Comparison of ENCODE assay signal across 8 cellular contexts in genomic region chr11:62600367-62601113, GRCh38. TPM values are rescaled to one million over a fixed set of nuclear protein-coding genes. Genes with fewer than 3 reads are reported as not detected.
DNase-seq lines count a peak whose midpoint lies in the region; ATAC-seq and TF ChIP-seq lines count a peak whose summit lies in the region.

No MANE protein-coding gene starts in this region.

- TF ChIP-seq CTCF in BJ (IDR thresholded peaks at IDR 0.05; ENCODE audit: insufficient read depth, low read depth, low read length): no peak
- TF ChIP-seq CTCF in mammary epithelial cell (conservative IDR thresholded peaks at IDR 0.05 in 1 of 2, IDR thresholded peaks at IDR 0.05 in 1 of 2; ENCODE audit: extremely low read depth in 1 of 2, insufficient read depth in 1 of 2, low read depth in 1 of 2, low read length in 2 of 2): no peak

- no peak for DNase-seq in BJ (ENCODE audit: low read depth)
- DNase-seq in Jurkat, Clone E6-1 (ENCODE audit: low read depth, low spot score): no peak
- DNase-seq in mammary epithelial cell: peak; percentile 18
- no peak for DNase-seq in NCI-H1694 (lab: John Stamatoyannopoulos, UW)
- DNase-seq in COLO829 (ENCODE audit: low spot score): no peak

- peak overlapping the region; percentile 66 for H3K27ac ChIP-seq in mammary epithelial cell (ENCODE audit: insufficient read depth, low read depth, low read length)

- ATAC-seq in GM21529 (IDR thresholded peaks at IDR 0.05; ENCODE audit: unreplicated experiment): no peak
- no peak for ATAC-seq in GM18519 (IDR thresholded peaks at IDR 0.05; ENCODE audit: low FRiP score, unreplicated experiment)

- peak overlapping the region; percentile 96 for H3K4me3 ChIP-seq in BJ (ENCODE audit: low read depth, low read length)
- H3K4me3 ChIP-seq in Jurkat, Clone E6-1 (ENCODE audit: low read length): peak overlapping the region; percentile 89
- peak overlapping the region; percentile 68 to 88 (median 78) for H3K4me3 ChIP-seq in mammary epithelial cell (replicated peaks in 1 of 3; ENCODE audit: insufficient read depth in 1 of 3, low read depth in 2 of 3, low read length in 3 of 3)
- peak overlapping the region; percentile 33 for H3K4me3 ChIP-seq in mucosa of stomach (ENCODE audit: low read length)

- H3K9ac ChIP-seq in mammary epithelial cell (ENCODE audit: insufficient read depth, low read length): peak overlapping the region; percentile 88
- H3K9ac ChIP-seq in mucosa of stomach (ENCODE audit: low read length): peak overlapping the region; percentile 86

- peak overlapping the region; percentile 77 for H3K4me2 ChIP-seq in mammary epithelial cell (ENCODE audit: insufficient read depth, low read depth, low read length)

- dilution Hi-C loops in mammary epithelial cell (cut with HindIII; ENCODE audit: low sequenced_read_pairs): no loop called here

- peaks cover 30% of the 10 kb centered on the region for H3K4me1 ChIP-seq in mammary epithelial cell (ENCODE audit: insufficient read depth, low read length)
- H3K4me1 ChIP-seq in mucosa of stomach (ENCODE audit: control insufficient read depth, insufficient read depth, low read length): peaks cover 24% of the 10 kb centered on the region

- CTCF ChIA-PET in BJ (lab: Yijun Ruan, JAX): interaction anchor here (0.6 to 2.2 kb wide), 6 partner anchors 9 to 206 kb away, joined by 3 to 12 read pairs (median 6); partner anchors contain the start of gene TUT1
- CTCF ChIA-PET in mammary epithelial cell (lab: Charles Lee; ENCODE audit: low non-redundant PET): no interaction called here

- peaks cover 58% of the 10 kb centered on the region for H3K79me2 ChIP-seq in mammary epithelial cell (ENCODE audit: insufficient read depth, low read length)

- H3K9me3 ChIP-seq in mammary epithelial cell (replicated peaks; ENCODE audit: insufficient read depth, low read length): no peaks in the 10 kb centered on the region
- no peaks in the 10 kb centered on the region for H3K9me3 ChIP-seq in mucosa of stomach (ENCODE audit: control insufficient read depth, low read length)

- no peak overlapping the region for H2AFZ ChIP-seq in mammary epithelial cell (ENCODE audit: low read depth, low read length)

- intact Hi-C loops in mammary epithelial cell (cut with micrococcal nuclease): loop anchor here (1.0 to 5.0 kb wide), 4 partner anchors 12 to 242 kb away; partner anchors contain the start of genes B3GAT3 and EML3

- no peaks in the 10 kb centered on the region for H4K20me1 ChIP-seq in mammary epithelial cell (ENCODE audit: insufficient read depth, low read length)

- 4% methylated on average over 7 of the region's 25 CpGs for WGBS in mammary epithelial cell (ENCODE audit: low coverage, missing lambda C conversion rate)

- POLR2A ChIA-PET in BJ (lab: Charles Lee): interaction anchor here (1.5 kb wide), 1 partner anchor 9 kb away, joined by 16 read pairs; the partner anchor contains the start of gene TUT1

- H3K27me3 ChIP-seq in BJ (ENCODE audit: control insufficient read depth, insufficient read depth, low read length): no peaks in the 10 kb centered on the region
- H3K27me3 ChIP-seq in mammary epithelial cell (ENCODE audit: insufficient read depth, low read length): no peaks in the 10 kb centered on the region
- H3K27me3 ChIP-seq in mucosa of stomach (ENCODE audit: control insufficient read depth, insufficient read depth, low read length): no peaks in the 10 kb centered on the region

- BruUV-seq in mammary epithelial cell (replicated peaks; lab: Mats Ljungman, UMichigan): TSS peak; percentile 97

- in situ Hi-C loops in mammary epithelial cell (cut with MboI; ENCODE audit: low sequenced_read_pairs in 2 of 2): no loop called here

- H3K36me3 ChIP-seq in BJ (ENCODE audit: control insufficient read depth, insufficient read depth, low read length) (peaks cover 23% of the 10 kb centered on the region), mammary epithelial cell (ENCODE audit: insufficient read depth, low read length) (peaks cover 20% of the 10 kb centered on the region), mucosa of stomach (ENCODE audit: control insufficient read depth, insufficient read depth, low read length) (peaks cover 11% of the 10 kb centered on the region)

RNA-seq across cellular contexts. Expression of gene MTA2, which starts 1.1 kb away (rescaled TPM):
- polyA plus RNA-seq in BJ (2011; rRNA removed) (16.4 and 17.8 TPM in 2 replicates), mammary epithelial cell (39.3 TPM)
- polyA minus RNA-seq in BJ (2011; rRNA and poly(A)+ RNA removed): 42.7 and 47.1 TPM in 2 replicates
- polyA plus RNA-seq in Jurkat, Clone E6-1 (2012; ENCODE audit: insufficient read depth, insufficient read length): 194 TPM
- total RNA-seq in mammary epithelial cell: 100 to 1,000 TPM; 157 to 169 TPM
- 227 TPM for polyA minus RNA-seq in mammary epithelial cell

RNA-seq across cellular contexts. Expression of gene TUT1, which starts 9.2 kb away (rescaled TPM):
- polyA plus RNA-seq in BJ (2011; rRNA removed) (6.4 and 9.9 TPM in 2 replicates), mammary epithelial cell (12.2 TPM)
- 2.8 and 4.5 TPM in 2 replicates for polyA minus RNA-seq in BJ (2011; rRNA and poly(A)+ RNA removed)
- 33.1 TPM for polyA plus RNA-seq in Jurkat, Clone E6-1 (2012; ENCODE audit: insufficient read depth, insufficient read length)
- total RNA-seq in mammary epithelial cell: 10 to 100 TPM in 1 of 2 donors, 1 to 10 TPM in 1; 7.8 to 18.5 TPM
- polyA minus RNA-seq in mammary epithelial cell: 11.7 TPM

RNA-seq across cellular contexts. Expression of gene EML3, which starts 12.0 kb away (rescaled TPM):
- polyA plus RNA-seq in BJ (2011; rRNA removed): 18.9 and 26.5 TPM in 2 replicates
- 15.0 and 19.0 TPM in 2 replicates for polyA minus RNA-seq in BJ (2011; rRNA and poly(A)+ RNA removed)
- polyA plus RNA-seq in Jurkat, Clone E6-1 (2012; ENCODE audit: insufficient read depth, insufficient read length): 69.3 TPM
- total RNA-seq in mammary epithelial cell: 10 to 100 TPM; 21.0 to 46.6 TPM
- polyA plus RNA-seq in mammary epithelial cell: 20.7 TPM
- polyA minus RNA-seq in mammary epithelial cell: 25.2 TPM

RNA-seq across cellular contexts. Expression of gene ROM1, which starts 12.5 kb away (rescaled TPM):
- 2.1 and 2.2 TPM in 2 replicates for polyA plus RNA-seq in BJ (2011; rRNA removed)
- 0.57 and 2.2 TPM in 2 replicates for polyA minus RNA-seq in BJ (2011; rRNA and poly(A)+ RNA removed)
- 2.4 TPM for polyA plus RNA-seq in Jurkat, Clone E6-1 (2012; ENCODE audit: insufficient read depth, insufficient read length)
- total RNA-seq in mammary epithelial cell: 1 to 10 TPM; 2.3 TPM
- polyA plus RNA-seq in mammary epithelial cell: 2.1 TPM
- polyA minus RNA-seq in mammary epithelial cell: not detected

RNA-seq across cellular contexts. Expression of gene B3GAT3, which starts 21.2 kb away (rescaled TPM):
- polyA plus RNA-seq in BJ (2011; rRNA removed) (24.5 and 42.4 TPM in 2 replicates), mammary epithelial cell (29.4 TPM)
- polyA minus RNA-seq in BJ (2011; rRNA and poly(A)+ RNA removed): 10.5 and 15.5 TPM in 2 replicates
- 58.8 TPM for polyA plus RNA-seq in Jurkat, Clone E6-1 (2012; ENCODE audit: insufficient read depth, insufficient read length)
- 10 to 100 TPM; 37.8 to 42.0 TPM for total RNA-seq in mammary epithelial cell
- polyA minus RNA-seq in mammary epithelial cell: 14.2 TPM

Comparison
In these comparisons a context has a peak if more than half of its experiments do, and no peak if none do; other contexts are left out.
1. H3K4me3 ChIP-seq: peak in every context shown above with its lines; median percentile 96 in BJ; 89 in Jurkat, Clone E6-1; 78 in mammary epithelial cell; 33 in mucosa of stomach.